ENCODE assay signal across 1 cellular context in genomic region chr1:18957136-18957521, GRCh38.
TF ChIP-seq lines count a peak whose summit lies in the region.

No MANE protein-coding gene starts in this region.

TF ChIP-seq in GM23338, 12 proteins besides CTCF, POLR2A, EP300 and RAD21 (continued from another document):
- TF ChIP-seq ZNF462 (CRISPR knock-in tag; IDR thresholded peaks at IDR 0.05) (no peak), CREB1 (CRISPR knock-in tag; IDR thresholded peaks at IDR 0.05; ENCODE audit: low read depth) (no peak), ZNF331 (CRISPR knock-in tag; IDR thresholded peaks at IDR 0.05; ENCODE audit: low read depth) (no peak)
